ENCODE assay signal across 8 cellular contexts in the genomic region with DNA sequence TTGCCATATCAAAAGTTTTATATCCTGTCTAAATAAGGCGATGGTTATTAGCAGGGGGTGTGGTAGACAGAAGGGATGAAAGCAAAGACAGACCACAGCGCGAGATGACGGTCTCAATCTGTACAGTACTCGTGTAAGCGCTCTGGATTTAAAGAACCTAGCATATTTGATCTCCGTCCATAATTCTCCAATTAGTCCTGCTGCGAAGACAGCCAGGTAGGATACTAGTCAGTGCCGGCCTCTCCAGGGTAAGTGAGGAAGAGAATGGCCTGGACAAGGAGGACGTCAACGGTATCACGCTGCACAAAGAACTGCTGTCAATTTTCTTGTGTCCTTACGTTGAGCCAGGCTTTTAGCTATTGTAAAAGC. TPM values are rescaled to one million over a fixed set of nuclear protein-coding genes. Genes with fewer than 3 reads are reported as not detected.
DNase-seq lines count a peak whose midpoint lies in the region; ATAC-seq, FAIRE-seq and TF ChIP-seq lines count a peak whose summit lies in the region.

No MANE protein-coding gene starts in this region.

- H3K9ac ChIP-seq in OCI-LY3 (ENCODE audit: low read length) (peak overlapping the region; percentile 98), H1 (replicated peaks in 1 of 4; ENCODE audit: extremely low read depth in 1 of 4, low read depth in 3 of 4, low read length in 3 of 4) (peak overlapping the region; percentile 83 to 95 (median 94))

- DNase-seq in activated T-cell treated with anti-CD3 and anti-CD28 coated beads, Interleukin-2, amount 50 U/mL, for 72 hours = peak; percentile 1 to 11
- DNase-seq in activated T-cell treated with anti-CD3 and anti-CD28 coated beads, Interleukin-2, amount 50 U/mL, for 1 hour = no peak
- DNase-seq in H1 (ENCODE audit: low read depth in 1 of 2, low spot score in 2 of 2) (peak in 1 of 2 experiments; percentile 48), frontal cortex (ENCODE audit: low spot score in 2 of 2) (no peak)

- H3K4me1 ChIP-seq in HEK293 (ENCODE audit: control insufficient read depth, insufficient read depth, low read length) (peaks cover 3% of the 10 kb centered on the region; the same call in 1 of the 2 replicates), OCI-LY3 (ENCODE audit: low read length) (peaks cover 17% of the 10 kb centered on the region), H1 (replicated peaks in 1 of 4; ENCODE audit: control insufficient read depth in 3 of 4, insufficient read depth in 4 of 4, low read length in 3 of 4) (peaks cover 0 to 9% (median under 1%) of the 10 kb centered on the region in 4 experiments; a peak in 3 of 7 replicates), neutrophil (ENCODE audit: control insufficient read depth in 1 of 2, insufficient read depth in 1 of 2, low read depth in 1 of 2, low read length in 1 of 2) (peaks cover 21 to 27% of the 10 kb centered on the region in 2 experiments)

- H3K36me3 Mint-ChIP-seq in activated T-cell treated with anti-CD3 and anti-CD28 coated beads, Interleukin-2, amount 50 U/mL, for 72 hours (ENCODE audit: insufficient read depth in 2 of 2) = peaks cover 3 to 17% of the 10 kb centered on the region in 2 donors

- no peak overlapping the region for H3K23ac ChIP-seq in H1 (ENCODE audit: insufficient read length)

- H2BK15ac ChIP-seq in H1 (ENCODE audit: low read length) = no peak overlapping the region

- H3K27me3 Mint-ChIP-seq in activated T-cell treated with anti-CD3 and anti-CD28 coated beads, Interleukin-2, amount 50 U/mL, for 72 hours (ENCODE audit: low read depth) = no peaks in the 10 kb centered on the region

- H3K4me2 ChIP-seq in OCI-LY3 (ENCODE audit: low read length) (peak overlapping the region; percentile 93), H1 (ENCODE audit: insufficient read depth in 1 of 2, low read depth in 2 of 2, low read length in 2 of 2) (peak overlapping the region; percentile 65 to 71)

- H3K23me2 ChIP-seq in H1 (ENCODE audit: low read depth, low read length) = peaks cover 6% of the 10 kb centered on the region

- H3K56ac ChIP-seq in H1 (replicated peaks; ENCODE audit: insufficient read length, low read depth, low read length) = no peak overlapping the region

- ATAC-seq in activated T-cell treated with anti-CD3 and anti-CD28 coated beads, Interleukin-2, amount 50 U/mL, for 72 hours (replicated peaks in 1 of 2) = no peak
- no peak for ATAC-seq in HG03457 (IDR thresholded peaks at IDR 0.05; ENCODE audit: unreplicated experiment)

- TF ChIP-seq RAD21 in H1 (IDR thresholded peaks at IDR 0.05 in 1 of 2, conservative IDR thresholded peaks at IDR 0.05 in 1 of 2; ENCODE audit: low read depth in 2 of 2, low read length in 2 of 2) = no peak

- no peaks in the 10 kb centered on the region for H3K4me1 Mint-ChIP-seq in activated T-cell treated with anti-CD3 and anti-CD28 coated beads, Interleukin-2, amount 50 U/mL, for 72 hours (ENCODE audit: low read depth)

- H3K9me3 Mint-ChIP-seq in activated T-cell treated with anti-CD3 and anti-CD28 coated beads, Interleukin-2, amount 50 U/mL, for 72 hours = no peaks in the 10 kb centered on the region

- 5% methylated on average over 13 of the region's 13 CpGs; no CpG with 5 or more reads in 1 of the 2 experiments for WGBS in H1 (ENCODE audit: extremely low coverage in 1 of 2, insufficient coverage in 1 of 2, insufficient read length in 1 of 2, insufficient replicate concordance in 2 of 2, low coverage in 1 of 2, low lambda C conversion rate in 2 of 2, missing lambda C conversion rate in 1 of 2), 2 experiments

- no peak for FAIRE-seq in H1 (lab: Jason Lieb, UNC)
- no peak for FAIRE-seq in frontal cortex (lab: Jason Lieb, UNC)

- no peak overlapping the region for H3K27ac Mint-ChIP-seq in activated T-cell treated with anti-CD3 and anti-CD28 coated beads, Interleukin-2, amount 50 U/mL, for 72 hours

- POLR2A ChIA-PET in HEK293 (lab: Yijun Ruan, JAX) = no interaction called here
- POLR2A ChIA-PET in H1 (lab: Charles Lee; ENCODE audit: partially characterized antibody) = interaction anchor here (0.7 to 1.6 kb wide), 5 partner anchors 29 to 164 kb away, joined by 3 to 5 read pairs (median 3); no protein-coding TSS in a partner anchor

- no peaks in the 10 kb centered on the region; the same call in 1 of the 2 replicates for H3K79me1 ChIP-seq in H1 (ENCODE audit: low read depth, low read length)

- no peak overlapping the region for H2AK5ac ChIP-seq in H1 (ENCODE audit: low read depth, low read length)

- H3K4me3 ChIP-seq in HEK293 (ENCODE audit: low read depth, low read length) (peak overlapping the region; percentile 90), OCI-LY3 (ENCODE audit: low read length) (peak overlapping the region; percentile 93), H1 (ENCODE audit: extremely low read depth in 1 of 4, insufficient read depth in 2 of 4, low read depth in 3 of 4, low read length in 4 of 4) (peak overlapping the region; percentile 95 to 99 (median 98)), neutrophil (ENCODE audit: low read depth in 1 of 2, low read length in 1 of 2) (peak overlapping the region; percentile 86 to 89)

- H4K8ac ChIP-seq in H1 (ENCODE audit: extremely low read depth, insufficient read depth, low read length) = peak overlapping the region; percentile 96; the same call in 1 of the 2 replicates

- no peak overlapping the region for H4K5ac ChIP-seq in H1 (ENCODE audit: insufficient read length, low read depth, low read length)

- no peak for TF ChIP-seq EP300 in H1 (IDR thresholded peaks at IDR 0.05; ENCODE audit: borderline replicate concordance in 1 of 2, low read depth in 2 of 2, low read length in 2 of 2)

- H3K4ac ChIP-seq in H1 (replicated peaks; ENCODE audit: insufficient read length, low read depth, low read length) = no peak overlapping the region

- H4K91ac ChIP-seq in H1 (replicated peaks; ENCODE audit: insufficient read length, low read length) = no peak overlapping the region

- H3K27me3 ChIP-seq in OCI-LY3 (ENCODE audit: low read depth, low read length) = no peaks in the 10 kb centered on the region
- H3K27me3 ChIP-seq in H1 (replicated peaks in 1 of 4; ENCODE audit: control insufficient read depth in 3 of 4, extremely low read depth in 1 of 4, insufficient read depth in 3 of 4, low read length in 3 of 4) = no peaks in the 10 kb centered on the region
- no peaks in the 10 kb centered on the region for H3K27me3 ChIP-seq in neutrophil

- H4K20me1 ChIP-seq in OCI-LY3 (ENCODE audit: insufficient read depth, low read length) = no peaks in the 10 kb centered on the region
- no peaks in the 10 kb centered on the region for H4K20me1 ChIP-seq in H1 (replicated peaks in 1 of 2; ENCODE audit: control insufficient read depth in 1 of 2, insufficient read depth in 2 of 2, low read length in 2 of 2)

- H3K36me3 ChIP-seq in HEK293 (ENCODE audit: control insufficient read depth in 2 of 2, insufficient read depth in 1 of 2, low read length in 2 of 2) (peaks cover 24 to 32% of the 10 kb centered on the region in 2 experiments), OCI-LY3 (replicated peaks; ENCODE audit: low read depth, low read length) (peaks cover 26% of the 10 kb centered on the region), H1 (ENCODE audit: control insufficient read depth in 2 of 4, insufficient read depth in 4 of 4, low read length in 3 of 4) (peaks cover 6 to 31% (median 19%) of the 10 kb centered on the region in 4 experiments), neutrophil (no peaks in the 10 kb centered on the region)

- H3K79me2 ChIP-seq in OCI-LY3 (ENCODE audit: low read length) (peaks cover 33% of the 10 kb centered on the region), H1 (ENCODE audit: control insufficient read depth in 1 of 2, insufficient read depth in 2 of 2, low read length in 2 of 2) (peaks cover 3 to 29% of the 10 kb centered on the region in 2 experiments; a peak in 3 of 4 replicates)

- H3K9me3 ChIP-seq in HEK293 (ENCODE audit: control insufficient read depth, insufficient read depth, low read depth, low read length) (no peaks in the 10 kb centered on the region), OCI-LY3 (ENCODE audit: insufficient read depth, low read length) (no peaks in the 10 kb centered on the region), H1 (ENCODE audit: insufficient read depth in 2 of 2, low read depth in 1 of 2, low read length in 1 of 2) (no peaks in the 10 kb centered on the region), neutrophil (no peaks in the 10 kb centered on the region)

- H2AFZ ChIP-seq in OCI-LY3 (ENCODE audit: low read depth, low read length) (peak overlapping the region; percentile 79), H1 (ENCODE audit: low read length) (peak overlapping the region; percentile 87; the same call in 1 of the 2 replicates)

- H3K14ac ChIP-seq in H1 (ENCODE audit: insufficient read length) = no peak overlapping the region

- H2BK12ac ChIP-seq in H1 (ENCODE audit: low read depth, low read length) = no peak overlapping the region

- TF ChIP-seq POLR2A in H1 (IDR thresholded peaks at IDR 0.05; ENCODE audit: control extremely low read depth in 1 of 2, low read depth in 2 of 2, low read length in 2 of 2) = no peak

- peak overlapping the region; percentile 68 for H3K27ac ChIP-seq in HEK293 (ENCODE audit: extremely low read depth, low read depth, low read length)
- H3K27ac ChIP-seq in OCI-LY3 (ENCODE audit: low read length) = peak overlapping the region; percentile 97
- H3K27ac ChIP-seq in H1 (ENCODE audit: low read depth, low read length) = peak overlapping the region; percentile 90; the same call in 1 of the 2 replicates
- peak overlapping the region; percentile 91 for H3K27ac ChIP-seq in neutrophil

- H2BK20ac ChIP-seq in H1 (ENCODE audit: low read length) = no peak overlapping the region

- H3K18ac ChIP-seq in H1 (ENCODE audit: extremely low read depth, low read length) = 0 out of 2 replicates have a peak overlapping the region, but pooled peaks have one; percentile 2

- TF ChIP-seq CTCF in HEK293 (tag by site-specific recombination; IDR thresholded peaks at IDR 0.05) (no peak), OCI-LY3 (IDR thresholded peaks at IDR 0.05; ENCODE audit: low read depth, low read length) (no peak), H1 (IDR thresholded peaks at IDR 0.05; ENCODE audit: control extremely low read depth in 1 of 3, insufficient read depth in 1 of 3, low read depth in 1 of 3, low read length in 3 of 3) (no peak), neutrophil (IDR thresholded peaks at IDR 0.05) (no peak)

- CTCF ChIA-PET in HEK293 (lab: Yijun Ruan, JAX) = interaction anchor here (1.4 kb wide), 1 partner anchor 12 kb away, joined by 5 read pairs; no protein-coding TSS in a partner anchor
- CTCF ChIA-PET in H1 (lab: Charles Lee; ENCODE audit: partially characterized antibody) = no interaction called here

- peak overlapping the region; percentile 93 for H2BK5ac ChIP-seq in H1 (ENCODE audit: low read depth, low read length)

- no peak overlapping the region for H3K4me3 Mint-ChIP-seq in activated T-cell treated with anti-CD3 and anti-CD28 coated beads, Interleukin-2, amount 50 U/mL, for 72 hours

- no peak overlapping the region for H2BK120ac ChIP-seq in H1 (replicated peaks; ENCODE audit: low read depth, low read length)

RNA-seq across cellular contexts. Expression of a gene that starts 0.7 kb away (rescaled TPM):
- total RNA-seq in activated T-cell treated with anti-CD3 and anti-CD28 coated beads, Interleukin-2, amount 50 U/mL, for 72 hours = 10 to 100 TPM; 27.8 to 31.5 TPM
- 34.6 and 36.4 TPM in 2 replicates for total RNA-seq in H1 (2021; fragmentation: NEBNext Ultra II Directional; extraction: Animal tissue kit (Norgen Biotek cat#: 25700))
- 5.7 and 6.9 TPM in 2 replicates for polyA plus RNA-seq in H1 (2011; rRNA removed)
- 6.2 TPM for polyA plus RNA-seq in H1 (2011; cell fraction: cytosol; rRNA removed)
- polyA plus RNA-seq in H1 (2011; cell fraction: nucleus; rRNA removed) = 7.4 TPM
- polyA plus RNA-seq in H1 (2012, experiment 1 of 2) = 12.3 to 21.3 TPM (median 14.7 TPM) in 4 replicates
- 3.0 TPM for polyA plus RNA-seq in H1 (2012, experiment 2 of 2)
- polyA plus RNA-seq in H1 (2013, experiment 1 of 2) = 29.5 TPM
- polyA plus RNA-seq in H1 (2013, experiment 2 of 2) = 27.9 TPM
- 6.2 and 10.8 TPM in 2 replicates for polyA minus RNA-seq in H1 (2011; rRNA and poly(A)+ RNA removed)
- polyA minus RNA-seq in H1 (2011; cell fraction: cytosol; rRNA and poly(A)+ RNA removed) = 12.3 TPM
- 20.6 TPM for polyA minus RNA-seq in H1 (2011; cell fraction: nucleus; rRNA and poly(A)+ RNA removed)
- total RNA-seq in frontal cortex = 1.6 TPM

Comparison
In these comparisons a context has a peak if more than half of its experiments do, and no peak if none do; other contexts are left out.
1. DNase-seq: peak in activated T-cell treated with anti-CD3 and anti-CD28 coated beads, Interleukin-2, amount 50 U/mL, for 72 hours (2 of 2); none in activated T-cell treated with anti-CD3 and anti-CD28 coated beads, Interleukin-2, amount 50 U/mL, for 1 hour (single experiment) and frontal cortex (0 of 2).
2. RNA of a gene that starts 0.7 kb away (total RNA-seq): 34.6 to 36.4 TPM in H1 and 27.8 to 31.5 TPM in activated T-cell treated with anti-CD3 and anti-CD28 coated beads, Interleukin-2, amount 50 U/mL, for 72 hours; 1.6 TPM in frontal cortex (single experiment); every median in the first group is over 10 times any median in the second.
3. Peak in every context shown above with its lines, with median percentiles within 50 percentile points of each other: H3K27ac ChIP-seq and H3K4me3 ChIP-seq.